10 cellular contexts compared by ENCODE assay signal in the genomic region with DNA sequence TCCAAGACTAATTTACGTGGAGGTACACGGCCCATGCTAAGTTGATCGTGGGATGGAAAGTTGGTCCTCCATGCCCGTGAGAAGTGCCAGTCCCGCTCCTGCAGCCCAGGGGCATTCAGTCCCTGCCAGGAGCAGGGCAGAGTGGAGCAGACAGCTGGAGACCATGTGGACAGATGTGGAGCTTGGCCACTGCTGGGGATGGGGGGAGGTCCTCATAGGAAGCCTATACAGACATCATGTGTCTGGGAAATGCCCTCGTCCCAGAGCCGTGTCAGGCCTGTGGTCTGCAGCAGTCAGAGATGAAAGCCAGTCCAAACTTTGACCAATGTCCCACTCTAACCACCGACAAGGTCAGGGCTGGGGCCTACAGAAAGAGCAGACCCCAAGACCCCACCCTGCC.
"Had no signal": no experiment of that assay in that cellular context is flagged by ENCODE, and none has a peak within 500 bp of the region (broad histone marks: within the 10 kb centered on the region; RNA-seq: fewer than 3 reads in every experiment).

No MANE protein-coding gene starts in this region.

- H3K36me3 ChIP-seq: esophagus muscularis mucosa, ovary, thyroid gland, WERI-Rb-1 had no signal

- H3K4me3 ChIP-seq: esophagus muscularis mucosa, ovary, thyroid gland had no signal

- H3K27ac ChIP-seq: esophagus muscularis mucosa, ovary, thyroid gland, WERI-Rb-1 had no signal

- DNase-seq: activated CD4-positive, alpha-beta T cell treated with anti-CD3 and anti-CD28 coated beads, Interleukin-2, amount 10 ng/mL, durations not matched to agents 7 days and 5 days; caudate nucleus; mesendoderm; SHP77 treated with DMSO at 0.1 percent for 48 hours; T-helper 17 cell; thyroid gland; WERI-Rb-1 had no signal

- ATAC-seq: activated naive CD4-positive, alpha-beta T cell treated with anti-CD3 and anti-CD28 coated beads, Interleukin-2, amount 50 U/mL, for 72 hours; T-helper 17 cell had no signal

- H3K27me3 ChIP-seq: ovary, thyroid gland had no signal

- H3K4me1 ChIP-seq: esophagus muscularis mucosa, thyroid gland had no signal

- H3K9me3 ChIP-seq: ovary, thyroid gland had no signal
